In genomic region chr7:143490719-143491306, GRCh38 we compare ENCODE assay signal across 9 cellular contexts. TPM values are rescaled to one million over a fixed set of nuclear protein-coding genes. Genes with fewer than 3 reads are reported as not detected.
DNase-seq lines count a peak whose midpoint lies in the region; ATAC-seq and TF ChIP-seq lines count a peak whose summit lies in the region.
"Had no signal": no experiment of that assay in that cellular context is flagged by ENCODE, and none has a peak within 500 bp of the region (broad histone marks: within the 10 kb centered on the region; RNA-seq: fewer than 3 reads in every experiment).

No MANE protein-coding gene starts in this region.

- H3K27me3 Mint-ChIP-seq in endodermal cell (ENCODE audit: insufficient read depth): peaks cover 3% of the 10 kb centered on the region
- H3K27me3 Mint-ChIP-seq in activated T-cell treated with anti-CD3 and anti-CD28 coated beads, Interleukin-2, amount 50 U/mL, for 4 hours (ENCODE audit: low read depth): no peaks in the 10 kb centered on the region
- H3K27me3 Mint-ChIP-seq: activated naive CD8-positive, alpha-beta T cell had no signal

- no peaks in the 10 kb centered on the region for H3K9me3 Mint-ChIP-seq in endodermal cell
- no peaks in the 10 kb centered on the region for H3K9me3 Mint-ChIP-seq in activated T-cell treated with anti-CD3 and anti-CD28 coated beads, Interleukin-2, amount 50 U/mL, for 4 hours

- ATAC-seq in activated T-cell treated with anti-CD3 and anti-CD28 coated beads, Interleukin-2, amount 50 U/mL, for 4 hours: no peak
- no peak for ATAC-seq in HG02759 (IDR thresholded peaks at IDR 0.05; ENCODE audit: unreplicated experiment)

- H3K27me3 ChIP-seq in endodermal cell (ENCODE audit: control insufficient read depth, insufficient read depth, low read length, poor library complexity, severe bottlenecking) (no peaks in the 10 kb centered on the region), parathyroid adenoma (ENCODE audit: control insufficient read depth, insufficient read depth, low read length) (no peaks in the 10 kb centered on the region)

- H3K9ac ChIP-seq in endodermal cell (ENCODE audit: extremely low read depth, low read length, poor library complexity, severe bottlenecking) (no peak overlapping the region), parathyroid adenoma (no peak overlapping the region)

- DNase-seq in NB4 (ENCODE audit: low read depth): peak; percentile 54
- peak; percentile 87 for DNase-seq in endodermal cell
- DNase-seq in foreskin melanocyte: no peak
- DNase-seq in activated T-cell treated with anti-CD3 and anti-CD28 coated beads, Interleukin-2, amount 50 U/mL, for 4 hours: no peak
- no peak for DNase-seq in inferior parietal cortex (ENCODE audit: extremely low spot score)

- H3K36me3 Mint-ChIP-seq in endodermal cell (ENCODE audit: low read depth): no peaks in the 10 kb centered on the region
- peaks cover 8% of the 10 kb centered on the region for H3K36me3 Mint-ChIP-seq in activated T-cell treated with anti-CD3 and anti-CD28 coated beads, Interleukin-2, amount 50 U/mL, for 4 hours (ENCODE audit: insufficient read depth)

- H2AFZ ChIP-seq in parathyroid adenoma: peak overlapping the region; percentile 44

- no peaks in the 10 kb centered on the region for H3K4me1 ChIP-seq in endodermal cell (ENCODE audit: control insufficient read depth, insufficient read depth, low read length)
- H3K4me1 ChIP-seq in parathyroid adenoma: peaks cover 61% of the 10 kb centered on the region

- no peaks in the 10 kb centered on the region for H3K36me3 ChIP-seq in endodermal cell (ENCODE audit: control insufficient read depth, insufficient read depth, low read length)
- H3K36me3 ChIP-seq in parathyroid adenoma (ENCODE audit: control insufficient read depth, insufficient read depth, low read length): no peaks in the 10 kb centered on the region

- H3K27ac ChIP-seq in endodermal cell (ENCODE audit: low read depth, low read length) (no peak overlapping the region), parathyroid adenoma (peak overlapping the region; percentile 91)

- H3K4me3 Mint-ChIP-seq in endodermal cell: no peak overlapping the region
- H3K4me3 Mint-ChIP-seq in activated T-cell treated with anti-CD3 and anti-CD28 coated beads, Interleukin-2, amount 50 U/mL, for 4 hours: no peak overlapping the region
- H3K4me3 Mint-ChIP-seq: activated naive CD8-positive, alpha-beta T cell had no signal

- TF ChIP-seq CTCF in GM12875 (IDR thresholded peaks at IDR 0.05; ENCODE audit: borderline replicate concordance, insufficient read depth, low read depth, low read length) (0 out of 2 replicates have a peak, but pooled peaks have one; percentile 29), NB4 (IDR thresholded peaks at IDR 0.05; ENCODE audit: low read depth, low read length) (peak; percentile 73), endodermal cell (conservative IDR thresholded peaks at IDR 0.05) (peak; percentile 86), parathyroid adenoma (IDR thresholded peaks at IDR 0.05) (peak; percentile 53)

- TF ChIP-seq POLR2A in NB4 (IDR thresholded peaks at IDR 0.05; ENCODE audit: extremely low read depth, insufficient read length): no peak

- whole genome bisulfite sequencing in endodermal cell (ENCODE audit: insufficient coverage in 1 of 2, insufficient read length in 1 of 2), 2 experiments: 100% methylated on average over 1 of the region's 1 CpG

- H3K4me3 ChIP-seq in GM12875 (ENCODE audit: low read depth, low read length) (no peak overlapping the region), NB4 (ENCODE audit: low read depth, low read length) (no peak overlapping the region), endodermal cell (ENCODE audit: low read length) (no peak overlapping the region), parathyroid adenoma (ENCODE audit: low read depth, low read length) (no peak overlapping the region)

- peaks cover 6% of the 10 kb centered on the region for H3K4me1 Mint-ChIP-seq in endodermal cell
- H3K4me1 Mint-ChIP-seq in activated T-cell treated with anti-CD3 and anti-CD28 coated beads, Interleukin-2, amount 50 U/mL, for 4 hours (ENCODE audit: low read depth): peaks cover 21% of the 10 kb centered on the region

- H3K4me2 ChIP-seq in parathyroid adenoma (ENCODE audit: low read length): peak overlapping the region; percentile 34

- H3K79me2 ChIP-seq in parathyroid adenoma: no peaks in the 10 kb centered on the region

- H3K9me3 ChIP-seq in endodermal cell (ENCODE audit: control insufficient read depth, low read length) (no peaks in the 10 kb centered on the region), parathyroid adenoma (ENCODE audit: control insufficient read depth, low read length) (no peaks in the 10 kb centered on the region)

- H3K27ac Mint-ChIP-seq in endodermal cell: no peak overlapping the region
- H3K27ac Mint-ChIP-seq: activated naive CD8-positive, alpha-beta T cell had no signal

RNA-seq across cellular contexts. Expression of gene TAS2R41, which starts 13.1 kb away (rescaled TPM):
- under 1 TPM in 1 of 2 donors, not detected in 1; 0.59 TPM for total RNA-seq in endodermal cell
- polyA plus RNA-seq in endodermal cell (2013, experiment 1 of 2): not detected
- not detected for polyA plus RNA-seq in endodermal cell (2013, experiment 2 of 2)
- total RNA-seq in activated T-cell treated with anti-CD3 and anti-CD28 coated beads, Interleukin-2, amount 50 U/mL, for 4 hours: not detected

RNA-seq across cellular contexts. Expression of gene TAS2R60, which starts 47.6 kb away (rescaled TPM):
- under 1 TPM in 1 of 2 donors, not detected in 1; 0.37 TPM for total RNA-seq in endodermal cell
- not detected for polyA plus RNA-seq in endodermal cell (2013, experiment 1 of 2)
- not detected for polyA plus RNA-seq in endodermal cell (2013, experiment 2 of 2)
- not detected for total RNA-seq in activated T-cell treated with anti-CD3 and anti-CD28 coated beads, Interleukin-2, amount 50 U/mL, for 4 hours

Comparison
In these comparisons a context has a peak if more than half of its experiments do, and no peak if none do; other contexts are left out.
1. CTCF ChIP-seq: peak in every context shown above with its lines; median percentile 86 in endodermal cell; 73 in NB4; 53 in parathyroid adenoma; 29 in GM12875.
2. DNase-seq: peak in NB4 (single experiment) and endodermal cell (single experiment); none in foreskin melanocyte (single experiment), activated T-cell treated with anti-CD3 and anti-CD28 coated beads, Interleukin-2, amount 50 U/mL, for 4 hours (single experiment) and inferior parietal cortex (single experiment).